In genomic region chr1:26693557-26694184, GRCh38 we compare ENCODE assay signal across 8 cellular contexts. TPM values are rescaled to one million over a fixed set of nuclear protein-coding genes. Genes with fewer than 3 reads are reported as not detected.
DNase-seq lines count a peak whose midpoint lies in the region; ATAC-seq and TF ChIP-seq lines count a peak whose summit lies in the region.

No MANE protein-coding gene starts in this region.

- H3K23ac ChIP-seq in mesenchymal stem cell (ENCODE audit: low read length in 2 of 2): no peak overlapping the region

- peak overlapping the region; percentile 25 for H4K91ac ChIP-seq in mesenchymal stem cell (ENCODE audit: low read length)

- H3K27me3 ChIP-seq in left ventricle myocardium inferior (ENCODE audit: low read depth) (no peaks in the 10 kb centered on the region), mesenchymal stem cell (ENCODE audit: control insufficient read depth in 1 of 2, insufficient read depth in 1 of 2, low read length in 2 of 2) (no peaks in the 10 kb centered on the region)

- H3K4me3 ChIP-seq in left ventricle myocardium inferior (peak overlapping the region; percentile 90), mesenchymal stem cell (ENCODE audit: insufficient read depth in 1 of 2, low read depth in 1 of 2, low read length in 2 of 2) (peak overlapping the region in 1 of 2 experiments; percentile 84)

- H2BK120ac ChIP-seq in mesenchymal stem cell (ENCODE audit: low read depth, low read length): peak overlapping the region; percentile 67

- DNase-seq in left ventricle myocardium inferior (no peak), Right ventricle myocardium superior (no peak), astrocyte of the hippocampus (ENCODE audit: low read depth, low spot score) (peak; percentile 31), mesenchymal stem cell (peak; percentile 46), mesenteric fat pad (ENCODE audit: low spot score) (no peak), NOMO-1 (lab: John Stamatoyannopoulos, UW; ENCODE audit: unreplicated experiment in 2 of 2) (no peak)
- no peak for DNase-seq in stimulated activated CD4-positive, alpha-beta T cell treated with anti-CD3 and anti-CD28 coated beads, Interleukin-4, amount 100 ng/mL, for 24 hours

- peak overlapping the region; percentile 35 for H2BK5ac ChIP-seq in mesenchymal stem cell (ENCODE audit: low read depth, low read length, poor library complexity, severe bottlenecking)

- H4K8ac ChIP-seq in mesenchymal stem cell (ENCODE audit: low read length): no peak overlapping the region

- ATAC-seq in Right ventricle myocardium superior (ENCODE audit: poor library complexity): no peak
- no peak for ATAC-seq in HG03520 (IDR thresholded peaks at IDR 0.05; ENCODE audit: unreplicated experiment)

- H3K18ac ChIP-seq in mesenchymal stem cell (ENCODE audit: low read depth in 1 of 2, low read length in 2 of 2): peak overlapping the region in 1 of 2 experiments; percentile 57

- intact Hi-C loops in left ventricle myocardium inferior (cut with micrococcal nuclease): no loop called here
- intact Hi-C loops in Right ventricle myocardium superior (cut with DNase I): loop anchor here (2.0 kb wide), 1 partner anchor 95 kb away; no protein-coding TSS in a partner anchor

- peaks cover 59% of the 10 kb centered on the region for H3K4me1 ChIP-seq in left ventricle myocardium inferior
- H3K4me1 ChIP-seq in mesenchymal stem cell (ENCODE audit: control insufficient read depth, insufficient read depth, low read depth, low read length): peaks cover 6% of the 10 kb centered on the region

- TF ChIP-seq CTCF in left ventricle myocardium inferior (IDR thresholded peaks at IDR 0.05; ENCODE audit: borderline replicate concordance): no peak

- H2AFZ ChIP-seq in mesenchymal stem cell (ENCODE audit: low read depth, low read length): no peak overlapping the region

- no peak overlapping the region for H2AK5ac ChIP-seq in mesenchymal stem cell (ENCODE audit: low read length, severe bottlenecking)

- WGBS in mesenchymal stem cell: 44% methylated on average over 4 of the region's 5 CpGs

- no peak overlapping the region for H3K14ac ChIP-seq in mesenchymal stem cell (ENCODE audit: low read length in 2 of 2)

- H3K4ac ChIP-seq in mesenchymal stem cell (ENCODE audit: low read depth in 1 of 2, low read length in 2 of 2): peak overlapping the region in 1 of 2 experiments; percentile 12

- no peaks in the 10 kb centered on the region for H3K36me3 ChIP-seq in left ventricle myocardium inferior
- no peaks in the 10 kb centered on the region for H3K36me3 ChIP-seq in mesenchymal stem cell (ENCODE audit: control insufficient read depth in 1 of 2, insufficient read depth in 2 of 2, low read depth in 1 of 2, low read length in 2 of 2)

- H3K27ac ChIP-seq in left ventricle myocardium inferior (replicated peaks) (peak overlapping the region; percentile 99), mesenchymal stem cell (ENCODE audit: low read length, poor library complexity, severe bottlenecking) (peak overlapping the region; percentile 99)

- no peak overlapping the region for H2BK15ac ChIP-seq in mesenchymal stem cell (ENCODE audit: low read depth, poor library complexity, severe bottlenecking)

- peak overlapping the region; percentile 76 for H3K4me2 ChIP-seq in mesenchymal stem cell (ENCODE audit: low read length, poor library complexity, severe bottlenecking)

- H2BK12ac ChIP-seq in mesenchymal stem cell (ENCODE audit: low read length in 2 of 2): no peak overlapping the region

- H3K9ac ChIP-seq in mesenchymal stem cell (ENCODE audit: low read length): peak overlapping the region; percentile 92

- peaks cover 5% of the 10 kb centered on the region for H3K79me1 ChIP-seq in mesenchymal stem cell (replicated peaks; ENCODE audit: low read length, poor library complexity, severe bottlenecking)

- H3K9me3 ChIP-seq in left ventricle myocardium inferior (replicated peaks): no peaks in the 10 kb centered on the region
- H3K9me3 ChIP-seq in mesenchymal stem cell (ENCODE audit: control insufficient read depth, low read length): no peaks in the 10 kb centered on the region

RNA-seq across cellular contexts. Expression of gene ARID1A, which starts 2.1 kb away (rescaled TPM):
- total RNA-seq in left ventricle myocardium inferior: 31.7 TPM
- total RNA-seq in Right ventricle myocardium superior: 29.4 TPM
- polyA plus RNA-seq in mesenchymal stem cell (2013, experiment 1 of 2): 46.7 TPM
- polyA plus RNA-seq in mesenchymal stem cell (2013, experiment 2 of 2): 43.3 TPM
- total RNA-seq in mesenteric fat pad: 64.2 TPM

Comparison
In these comparisons a context has a peak if more than half of its experiments do, and no peak if none do; other contexts are left out.
1. DNase-seq: peak in astrocyte of the hippocampus (single experiment) and mesenchymal stem cell (single experiment); none in left ventricle myocardium inferior (single experiment), Right ventricle myocardium superior (single experiment), mesenteric fat pad (single experiment), NOMO-1 (0 of 2) and stimulated activated CD4-positive, alpha-beta T cell treated with anti-CD3 and anti-CD28 coated beads, Interleukin-4, amount 100 ng/mL, for 24 hours (single experiment).